ENCODE assay signal across 1 cellular context in the genomic region with DNA sequence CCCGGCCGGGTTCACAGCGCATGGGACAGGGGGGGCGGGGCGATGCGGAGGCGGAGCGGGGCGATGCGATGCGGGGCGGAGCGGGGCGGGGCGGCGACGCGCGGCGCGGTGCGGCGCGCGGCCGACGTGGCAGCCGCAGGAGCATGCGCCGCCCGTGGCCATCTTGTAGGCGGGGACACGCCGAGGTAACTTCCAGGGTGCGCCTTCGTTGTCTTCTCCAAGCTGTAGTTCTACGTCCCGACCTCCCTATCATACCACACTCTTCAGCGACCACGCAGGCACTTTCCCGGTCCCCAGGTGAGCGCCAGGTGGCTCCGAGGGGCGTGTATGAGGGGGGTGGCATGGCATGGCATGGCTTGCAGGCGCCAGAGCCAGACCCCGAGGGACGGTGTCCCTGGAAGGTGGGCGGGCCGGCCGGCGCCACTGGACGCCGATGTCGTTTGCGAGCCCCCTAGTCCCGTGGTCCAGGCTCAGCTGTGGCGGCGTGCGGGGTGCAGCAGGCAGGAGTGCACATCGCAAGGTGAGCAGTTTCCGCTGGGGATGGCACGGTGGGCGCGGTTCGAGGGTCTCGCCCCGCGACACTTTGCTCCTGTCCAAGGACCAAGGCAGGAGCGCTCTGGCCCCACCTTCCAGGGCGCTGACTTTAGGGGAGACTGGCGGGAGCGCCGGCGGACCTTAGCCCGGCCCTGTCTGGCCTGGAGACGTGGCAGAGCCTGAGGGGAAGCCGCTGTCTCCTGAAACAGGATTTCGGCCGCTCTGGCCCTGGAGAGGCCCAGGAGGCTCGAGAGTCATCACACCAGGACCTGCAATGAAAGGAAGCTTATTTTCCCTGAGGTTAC.
TF ChIP-seq lines count a peak whose summit lies in the region.

A gene (plus strand): TSS at position 161 of the 839 bp plus-strand sequence. CDS start 5,840 bp downstream, outside the sequence.

TF ChIP-seq in K562, 482 proteins besides CTCF, POLR2A, EP300 and RAD21 (continued from another document and continues in another):
- TF ChIP-seq TCF7L2 (IDR thresholded peaks at IDR 0.05; ENCODE audit: low read depth, low read length) (no peak), MCM7 (IDR thresholded peaks at IDR 0.05) (no peak), TRIM24 (IDR thresholded peaks at IDR 0.05) (no peak), TEAD2 (tag; IDR thresholded peaks at IDR 0.05) (no peak), ZNF311 (CRISPR knock-in tag; IDR thresholded peaks at IDR 0.05) (no peak), RBBP5 (IDR thresholded peaks at IDR 0.05; ENCODE audit: borderline replicate concordance, insufficient read depth, low read length, poor library complexity, severe bottlenecking) (peak; percentile 87), ARID1B (IDR thresholded peaks at IDR 0.05) (peak; percentile 1; the same call in 1 of the 2 replicates), ZNF436 (CRISPR knock-in tag; IDR thresholded peaks at IDR 0.05) (no peak), ZNF778 (CRISPR knock-in tag; IDR thresholded peaks at IDR 0.05) (no peak), BACH1 (tag; IDR thresholded peaks at IDR 0.05) (no peak), NEUROD1 (IDR thresholded peaks at IDR 0.05; ENCODE audit: borderline replicate concordance, low read depth, low read length, partially characterized antibody) (no peak), FOS (IDR thresholded peaks at IDR 0.05; ENCODE audit: extremely low read depth, insufficient read length) (no peak), THRAP3 (IDR thresholded peaks at IDR 0.05; ENCODE audit: borderline replicate concordance) (no peak), CBX8 (IDR thresholded peaks at IDR 0.05; ENCODE audit: borderline replicate concordance, extremely low read depth, low read depth, low read length, poor library complexity, severe bottlenecking) (no peak), ZNF282 (CRISPR knock-in tag; IDR thresholded peaks at IDR 0.05) (no peak), ZBTB17 (CRISPR knock-in tag; IDR thresholded peaks at IDR 0.05) (peak; percentile 48; the same call in 1 of the 2 replicates), CBX1 (IDR thresholded peaks at IDR 0.05; ENCODE audit: low read depth) (0 out of 2 replicates have a peak, but pooled peaks have one; percentile 23), ESRRA (IDR thresholded peaks at IDR 0.05; ENCODE audit: borderline replicate concordance, low read depth) (no peak), SMAD4 (CRISPR knock-in tag; conservative IDR thresholded peaks at IDR 0.05) (peak; percentile 42; the same call in 1 of the 2 replicates), ZNF354B (CRISPR knock-in tag; IDR thresholded peaks at IDR 0.05) (no peak), ATF1 (CRISPR knock-in tag; IDR thresholded peaks at IDR 0.05) (no peak), ATF1 (tag; IDR thresholded peaks at IDR 0.05) (peak; percentile 68), FOXP1 (CRISPR knock-in tag; IDR thresholded peaks at IDR 0.05) (peak; percentile 74; the same call in 1 of the 2 replicates), MTF1 (CRISPR knock-in tag; IDR thresholded peaks at IDR 0.05; ENCODE audit: borderline replicate concordance) (no peak), HDAC8 (tag; IDR thresholded peaks at IDR 0.05) (no peak), SAP30 (IDR thresholded peaks at IDR 0.05; ENCODE audit: borderline replicate concordance, insufficient read depth, low read depth, low read length, poor library complexity, severe bottlenecking) (peak; percentile 83), TSC22D4 (tag; IDR thresholded peaks at IDR 0.05) (no peak), KLF13 (tag; IDR thresholded peaks at IDR 0.05; ENCODE audit: borderline replicate concordance, low read depth) (peak; percentile 79; the same call in 1 of the 2 replicates)
- TF ChIP-seq, protein P1, sequence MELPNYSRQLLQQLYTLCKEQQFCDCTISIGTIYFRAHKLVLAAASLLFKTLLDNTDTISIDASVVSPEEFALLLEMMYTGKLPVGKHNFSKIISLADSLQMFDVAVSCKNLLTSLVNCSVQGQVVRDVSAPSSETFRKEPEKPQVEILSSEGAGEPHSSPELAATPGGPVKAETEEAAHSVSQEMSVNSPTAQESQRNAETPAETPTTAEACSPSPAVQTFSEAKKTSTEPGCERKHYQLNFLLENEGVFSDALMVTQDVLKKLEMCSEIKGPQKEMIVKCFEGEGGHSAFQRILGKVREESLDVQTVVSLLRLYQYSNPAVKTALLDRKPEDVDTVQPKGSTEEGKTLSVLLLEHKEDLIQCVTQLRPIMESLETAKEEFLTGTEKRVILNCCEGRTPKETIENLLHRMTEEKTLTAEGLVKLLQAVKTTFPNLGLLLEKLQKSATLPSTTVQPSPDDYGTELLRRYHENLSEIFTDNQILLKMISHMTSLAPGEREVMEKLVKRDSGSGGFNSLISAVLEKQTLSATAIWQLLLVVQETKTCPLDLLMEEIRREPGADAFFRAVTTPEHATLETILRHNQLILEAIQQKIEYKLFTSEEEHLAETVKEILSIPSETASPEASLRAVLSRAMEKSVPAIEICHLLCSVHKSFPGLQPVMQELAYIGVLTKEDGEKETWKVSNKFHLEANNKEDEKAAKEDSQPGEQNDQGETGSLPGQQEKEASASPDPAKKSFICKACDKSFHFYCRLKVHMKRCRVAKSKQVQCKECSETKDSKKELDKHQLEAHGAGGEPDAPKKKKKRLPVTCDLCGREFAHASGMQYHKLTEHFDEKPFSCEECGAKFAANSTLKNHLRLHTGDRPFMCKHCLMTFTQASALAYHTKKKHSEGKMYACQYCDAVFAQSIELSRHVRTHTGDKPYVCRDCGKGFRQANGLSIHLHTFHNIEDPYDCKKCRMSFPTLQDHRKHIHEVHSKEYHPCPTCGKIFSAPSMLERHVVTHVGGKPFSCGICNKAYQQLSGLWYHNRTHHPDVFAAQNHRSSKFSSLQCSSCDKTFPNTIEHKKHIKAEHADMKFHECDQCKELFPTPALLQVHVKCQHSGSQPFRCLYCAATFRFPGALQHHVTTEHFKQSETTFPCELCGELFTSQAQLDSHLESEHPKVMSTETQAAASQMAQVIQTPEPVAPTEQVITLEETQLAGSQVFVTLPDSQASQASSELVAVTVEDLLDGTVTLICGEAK (IDR thresholded peaks at IDR 0.05): no peak
- TF ChIP-seq, protein P1 (CRISPR knock-in tag; IDR thresholded peaks at IDR 0.05): no peak
- TF ChIP-seq, protein P2, sequence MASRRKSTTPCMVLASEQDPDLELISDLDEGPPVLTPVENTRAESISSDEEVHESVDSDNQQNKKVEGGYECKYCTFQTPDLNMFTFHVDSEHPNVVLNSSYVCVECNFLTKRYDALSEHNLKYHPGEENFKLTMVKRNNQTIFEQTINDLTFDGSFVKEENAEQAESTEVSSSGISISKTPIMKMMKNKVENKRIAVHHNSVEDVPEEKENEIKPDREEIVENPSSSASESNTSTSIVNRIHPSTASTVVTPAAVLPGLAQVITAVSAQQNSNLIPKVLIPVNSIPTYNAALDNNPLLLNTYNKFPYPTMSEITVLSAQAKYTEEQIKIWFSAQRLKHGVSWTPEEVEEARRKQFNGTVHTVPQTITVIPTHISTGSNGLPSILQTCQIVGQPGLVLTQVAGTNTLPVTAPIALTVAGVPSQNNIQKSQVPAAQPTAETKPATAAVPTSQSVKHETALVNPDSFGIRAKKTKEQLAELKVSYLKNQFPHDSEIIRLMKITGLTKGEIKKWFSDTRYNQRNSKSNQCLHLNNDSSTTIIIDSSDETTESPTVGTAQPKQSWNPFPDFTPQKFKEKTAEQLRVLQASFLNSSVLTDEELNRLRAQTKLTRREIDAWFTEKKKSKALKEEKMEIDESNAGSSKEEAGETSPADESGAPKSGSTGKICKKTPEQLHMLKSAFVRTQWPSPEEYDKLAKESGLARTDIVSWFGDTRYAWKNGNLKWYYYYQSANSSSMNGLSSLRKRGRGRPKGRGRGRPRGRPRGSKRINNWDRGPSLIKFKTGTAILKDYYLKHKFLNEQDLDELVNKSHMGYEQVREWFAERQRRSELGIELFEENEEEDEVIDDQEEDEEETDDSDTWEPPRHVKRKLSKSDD (conservative IDR thresholded peaks at IDR 0.05; ENCODE audit: low read length): no peak
- TF ChIP-seq, protein P3, sequence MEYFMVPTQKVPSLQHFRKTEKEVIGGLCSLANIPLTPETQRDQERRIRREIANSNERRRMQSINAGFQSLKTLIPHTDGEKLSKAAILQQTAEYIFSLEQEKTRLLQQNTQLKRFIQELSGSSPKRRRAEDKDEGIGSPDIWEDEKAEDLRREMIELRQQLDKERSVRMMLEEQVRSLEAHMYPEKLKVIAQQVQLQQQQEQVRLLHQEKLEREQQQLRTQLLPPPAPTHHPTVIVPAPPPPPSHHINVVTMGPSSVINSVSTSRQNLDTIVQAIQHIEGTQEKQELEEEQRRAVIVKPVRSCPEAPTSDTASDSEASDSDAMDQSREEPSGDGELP (CRISPR knock-in tag; IDR thresholded peaks at IDR 0.05; ENCODE audit: borderline replicate concordance): peak; percentile 71; the same call in 1 of the 2 replicates
- TF ChIP-seq, protein P4, sequence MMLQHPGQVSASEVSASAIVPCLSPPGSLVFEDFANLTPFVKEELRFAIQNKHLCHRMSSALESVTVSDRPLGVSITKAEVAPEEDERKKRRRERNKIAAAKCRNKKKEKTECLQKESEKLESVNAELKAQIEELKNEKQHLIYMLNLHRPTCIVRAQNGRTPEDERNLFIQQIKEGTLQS (IDR thresholded peaks at IDR 0.05): no peak
- TF ChIP-seq, protein P4 (CRISPR knock-in tag; conservative IDR thresholded peaks at IDR 0.05): no peak; the same call in 1 of the 2 replicates
- TF ChIP-seq, protein P5, sequence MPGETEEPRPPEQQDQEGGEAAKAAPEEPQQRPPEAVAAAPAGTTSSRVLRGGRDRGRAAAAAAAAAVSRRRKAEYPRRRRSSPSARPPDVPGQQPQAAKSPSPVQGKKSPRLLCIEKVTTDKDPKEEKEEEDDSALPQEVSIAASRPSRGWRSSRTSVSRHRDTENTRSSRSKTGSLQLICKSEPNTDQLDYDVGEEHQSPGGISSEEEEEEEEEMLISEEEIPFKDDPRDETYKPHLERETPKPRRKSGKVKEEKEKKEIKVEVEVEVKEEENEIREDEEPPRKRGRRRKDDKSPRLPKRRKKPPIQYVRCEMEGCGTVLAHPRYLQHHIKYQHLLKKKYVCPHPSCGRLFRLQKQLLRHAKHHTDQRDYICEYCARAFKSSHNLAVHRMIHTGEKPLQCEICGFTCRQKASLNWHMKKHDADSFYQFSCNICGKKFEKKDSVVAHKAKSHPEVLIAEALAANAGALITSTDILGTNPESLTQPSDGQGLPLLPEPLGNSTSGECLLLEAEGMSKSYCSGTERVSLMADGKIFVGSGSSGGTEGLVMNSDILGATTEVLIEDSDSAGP (CRISPR knock-in tag; IDR thresholded peaks at IDR 0.05): peak; percentile 69; the same call in 1 of the 2 replicates
- TF ChIP-seq, protein P6, sequence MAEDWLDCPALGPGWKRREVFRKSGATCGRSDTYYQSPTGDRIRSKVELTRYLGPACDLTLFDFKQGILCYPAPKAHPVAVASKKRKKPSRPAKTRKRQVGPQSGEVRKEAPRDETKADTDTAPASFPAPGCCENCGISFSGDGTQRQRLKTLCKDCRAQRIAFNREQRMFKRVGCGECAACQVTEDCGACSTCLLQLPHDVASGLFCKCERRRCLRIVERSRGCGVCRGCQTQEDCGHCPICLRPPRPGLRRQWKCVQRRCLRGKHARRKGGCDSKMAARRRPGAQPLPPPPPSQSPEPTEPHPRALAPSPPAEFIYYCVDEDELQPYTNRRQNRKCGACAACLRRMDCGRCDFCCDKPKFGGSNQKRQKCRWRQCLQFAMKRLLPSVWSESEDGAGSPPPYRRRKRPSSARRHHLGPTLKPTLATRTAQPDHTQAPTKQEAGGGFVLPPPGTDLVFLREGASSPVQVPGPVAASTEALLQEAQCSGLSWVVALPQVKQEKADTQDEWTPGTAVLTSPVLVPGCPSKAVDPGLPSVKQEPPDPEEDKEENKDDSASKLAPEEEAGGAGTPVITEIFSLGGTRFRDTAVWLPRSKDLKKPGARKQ (CRISPR knock-in tag; IDR thresholded peaks at IDR 0.05): no peak
- TF ChIP-seq, protein P7, sequence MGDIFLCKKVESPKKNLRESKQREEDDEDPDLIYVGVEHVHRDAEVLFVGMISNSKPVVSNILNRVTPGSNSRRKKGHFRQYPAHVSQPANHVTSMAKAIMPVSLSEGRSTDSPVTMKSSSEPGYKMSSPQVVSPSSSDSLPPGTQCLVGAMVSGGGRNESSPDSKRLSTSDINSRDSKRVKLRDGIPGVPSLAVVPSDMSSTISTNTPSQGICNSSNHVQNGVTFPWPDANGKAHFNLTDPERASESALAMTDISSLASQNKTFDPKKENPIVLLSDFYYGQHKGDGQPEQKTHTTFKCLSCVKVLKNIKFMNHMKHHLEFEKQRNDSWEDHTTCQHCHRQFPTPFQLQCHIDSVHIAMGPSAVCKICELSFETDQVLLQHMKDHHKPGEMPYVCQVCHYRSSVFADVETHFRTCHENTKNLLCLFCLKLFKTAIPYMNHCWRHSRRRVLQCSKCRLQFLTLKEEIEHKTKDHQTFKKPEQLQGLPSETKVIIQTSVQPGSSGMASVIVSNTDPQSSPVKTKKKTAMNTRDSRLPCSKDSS (IDR thresholded peaks at IDR 0.05; ENCODE audit: low read depth, partially characterized antibody): no peak
